Comparison of ENCODE assay signal across 16 cellular contexts in genomic region chr9:76882686-76883085, GRCh38.
DNase-seq lines count a peak whose midpoint lies in the region; ATAC-seq and TF ChIP-seq lines count a peak whose summit lies in the region.
"Had no signal": no experiment of that assay in that cellular context is flagged by ENCODE, and none has a peak within 500 bp of the region (broad histone marks: within the 10 kb centered on the region; RNA-seq: fewer than 3 reads in every experiment).

No MANE protein-coding gene starts in this region.

- H3K4me3 ChIP-seq in muscle layer of duodenum (ENCODE audit: low read depth in 1 of 2, low read length in 2 of 2) (no peak overlapping the region), brain microvascular endothelial cell (ENCODE audit: low read depth, low read length) (no peak overlapping the region)
- H3K4me3 ChIP-seq: stomach had no signal

- TF ChIP-seq CTCF in brain microvascular endothelial cell (IDR thresholded peaks at IDR 0.05; ENCODE audit: low read depth, low read length, missing control alignments), result no peak

- no peaks in the 10 kb centered on the region for H3K27me3 ChIP-seq in muscle layer of duodenum (ENCODE audit: low read depth, low read length)
- no peaks in the 10 kb centered on the region for H3K27me3 ChIP-seq in brain microvascular endothelial cell (replicated peaks)
- H3K27me3 ChIP-seq: stomach had no signal

- ATAC-seq in GM19328 (IDR thresholded peaks at IDR 0.05; ENCODE audit: unreplicated experiment) (peak; percentile 84), HG02610 (IDR thresholded peaks at IDR 0.05; ENCODE audit: unreplicated experiment) (peak; percentile 63), HG03432 (IDR thresholded peaks at IDR 0.05; ENCODE audit: unreplicated experiment) (peak; percentile 84)
- ATAC-seq: Right ventricle myocardium inferior had no signal

- H3K4me1 ChIP-seq in muscle layer of duodenum (ENCODE audit: control insufficient read depth in 1 of 2, insufficient read depth in 2 of 2, low read length in 2 of 2), result peaks cover 4 to 9% of the 10 kb centered on the region in 2 donors

- H3K27ac ChIP-seq in muscle layer of duodenum (ENCODE audit: low read length) (peak overlapping the region; percentile 27), brain microvascular endothelial cell (no peak overlapping the region)

- H3K36me3 ChIP-seq in muscle layer of duodenum (ENCODE audit: control insufficient read depth in 1 of 2, insufficient read depth in 2 of 2, low read length in 2 of 2), result peaks cover 0 to 4% of the 10 kb centered on the region in 2 donors
- no peaks in the 10 kb centered on the region for H3K36me3 ChIP-seq in brain microvascular endothelial cell (replicated peaks)
- H3K36me3 ChIP-seq: stomach had no signal

- H3K9me3 ChIP-seq in muscle layer of duodenum (ENCODE audit: control insufficient read depth in 1 of 2, low read length in 2 of 2), result no peaks in the 10 kb centered on the region
- H3K9me3 ChIP-seq: stomach had no signal

- no peak for DNase-seq in activated effector memory CD4-positive, alpha-beta T cell treated with Interleukin-2 at 50 U/mL for 16 hours
- DNase-seq in NCI-H774 (lab: John Stamatoyannopoulos, UW) (no peak), activated gamma-delta T cell treated with Interleukin-2 at 50 U/mL for 16 hours (no peak), brain microvascular endothelial cell (no peak)
- DNase-seq: activated T-cell treated with anti-CD3 and anti-CD28 coated beads for 4 hours; HFFc6; hypothalamus; Kasumi-1; NCI-H446; stimulated activated CD4-positive, alpha-beta T cell treated with anti-CD3 and anti-CD28 coated beads, Interleukin-2, amount 100 ng/mL, for 48 hours; stomach had no signal

- in situ Hi-C loops in brain microvascular endothelial cell (cut with HindIII; ENCODE audit: low pct_ligation_motif_present, low sequenced_read_pairs), result no loop called here
